ENCODE assay signal across 15 cellular contexts in genomic region chr11:65090628-65091027, GRCh38.
"Had no signal": no experiment of that assay in that cellular context is flagged by ENCODE, and none has a peak within 500 bp of the region (broad histone marks: within the 10 kb centered on the region; RNA-seq: fewer than 3 reads in every experiment).

No MANE protein-coding gene starts in this region.

- H3K4me3 ChIP-seq: cardiac muscle cell, colonic mucosa, lower lobe of right lung had no signal

- DNase-seq: activated CD4-positive, alpha-beta T cell treated with anti-CD3 and anti-CD28 coated beads, Interleukin-2, amount 50 U/mL, for 48 hours; activated effector memory CD4-positive, alpha-beta T cell treated with Interleukin-2 at 50 U/mL for 16 hours; colonic mucosa; kidney glomerular epithelial cell; lower lobe of right lung; naive B cell; retina; stimulated activated CD4-positive, alpha-beta T cell treated with anti-CD3 and anti-CD28 coated beads, Interleukin-4, amount 100 ng/mL, for 1 hour; stimulated activated naive CD4-positive, alpha-beta T cell; T-helper 17 cell; trophoblast cell; WERI-Rb-1 had no signal

- H3K36me3 ChIP-seq: colonic mucosa had no signal

- ATAC-seq: esophagus mucosa, lower lobe of right lung, T-helper 17 cell had no signal

- H3K9me3 ChIP-seq: colonic mucosa, lower lobe of right lung had no signal

- H2AFZ ChIP-seq: parathyroid adenoma had no signal

- H3K27me3 ChIP-seq: cardiac muscle cell, colonic mucosa had no signal

- H3K79me2 ChIP-seq: parathyroid adenoma had no signal

- H3K9ac ChIP-seq: parathyroid adenoma had no signal

- H3K27ac ChIP-seq: cardiac muscle cell, colonic mucosa, lower lobe of right lung, parathyroid adenoma, WERI-Rb-1 had no signal

- H3K4me1 ChIP-seq: colonic mucosa had no signal
